22 cellular contexts compared by ENCODE assay signal in genomic region chr2:26284132-26284531, GRCh38. TPM values are rescaled to one million over a fixed set of nuclear protein-coding genes. Genes with fewer than 3 reads are reported as not detected.
DNase-seq lines count a peak whose midpoint lies in the region; ATAC-seq and TF ChIP-seq lines count a peak whose summit lies in the region.
"Had no signal": no experiment of that assay in that cellular context is flagged by ENCODE, and none has a peak within 500 bp of the region (broad histone marks: within the 10 kb centered on the region; RNA-seq: fewer than 3 reads in every experiment).

No MANE protein-coding gene starts in this region.

- H2AFZ ChIP-seq in HCT116 (ENCODE audit: low read depth, low read length, poor library complexity, severe bottlenecking) = no peak overlapping the region
- no peak overlapping the region for H2AFZ ChIP-seq in SK-N-SH (ENCODE audit: low read depth)

- H3K4me2 ChIP-seq in HCT116 (ENCODE audit: low read length) (peak overlapping the region; percentile 11; the same call in 1 of the 2 replicates), SK-N-SH (no peak overlapping the region)

- no peaks in the 10 kb centered on the region for H3K4me1 Mint-ChIP-seq in naive thymus-derived CD4-positive, alpha-beta T cell
- H3K4me1 Mint-ChIP-seq: memory B cell had no signal

- peak overlapping the region in 1 of 9 donors; percentile 41 for H3K27ac Mint-ChIP-seq in naive thymus-derived CD4-positive, alpha-beta T cell
- H3K27ac Mint-ChIP-seq: CD8-positive, alpha-beta T cell; memory B cell; natural killer cell treated with Interleukin-12 subunit alpha and Interleukin-12 subunit beta and Interleukin-15 and Interleukin-18, amount 100 ng/mL, for 72 hours had no signal

- WGBS in SK-N-SH (ENCODE audit: low lambda C conversion rate) = 74% methylated on average over 3 of the region's 3 CpGs

- H3K27me3 Mint-ChIP-seq in naive thymus-derived CD4-positive, alpha-beta T cell = no peaks in the 10 kb centered on the region
- H3K27me3 Mint-ChIP-seq: memory B cell; natural killer cell treated with Interleukin-12 subunit alpha and Interleukin-12 subunit beta and Interleukin-15 and Interleukin-18, amount 100 ng/mL, for 72 hours had no signal

- peak; percentile 85 for ATAC-seq in HCT116
- ATAC-seq in foreskin keratinocyte = peak; percentile 84
- ATAC-seq in naive thymus-derived CD4-positive, alpha-beta T cell = no peak
- ATAC-seq in GM21576 (IDR thresholded peaks at IDR 0.05; ENCODE audit: unreplicated experiment) = no peak
- ATAC-seq: CD8-positive, alpha-beta T cell; natural killer cell treated with Interleukin-12 subunit alpha and Interleukin-12 subunit beta and Interleukin-15 and Interleukin-18, amount 100 ng/mL, for 72 hours; upper lobe of right lung had no signal

- H3K36me3 Mint-ChIP-seq in naive thymus-derived CD4-positive, alpha-beta T cell = peaks cover 13 to 53% (median 30%) of the 10 kb centered on the region in 5 donors

- no peak overlapping the region for H3K4me3 Mint-ChIP-seq in naive thymus-derived CD4-positive, alpha-beta T cell
- H3K4me3 Mint-ChIP-seq: CD8-positive, alpha-beta T cell; memory B cell; natural killer cell treated with Interleukin-12 subunit alpha and Interleukin-12 subunit beta and Interleukin-15 and Interleukin-18, amount 100 ng/mL, for 72 hours had no signal

- RAD21 ChIA-PET in HCT116 (lab: Charles Lee; ENCODE audit: low non-redundant PET in 1 of 2, low total read pairs in 2 of 2, uncharacterized antibody in 2 of 2, unreplicated experiment in 2 of 2) = no interaction called here

- no peak for TF ChIP-seq EP300 in SK-N-SH (IDR thresholded peaks at IDR 0.05; ENCODE audit: borderline replicate concordance in 1 of 2, low read depth in 1 of 2, low read length in 1 of 2)

- H3K4me3 ChIP-seq in HCT116 (replicated peaks in 1 of 2; ENCODE audit: low read depth in 1 of 2, low read length in 2 of 2) (no peak overlapping the region), SK-N-SH (ENCODE audit: low read depth in 2 of 2, low read length in 1 of 2) (no peak overlapping the region)
- no peak overlapping the region for H3K4me3 ChIP-seq in naive thymus-derived CD4-positive, alpha-beta T cell (ENCODE audit: low read length)
- H3K4me3 ChIP-seq: psoas muscle, upper lobe of right lung had no signal

- H3K27me3 ChIP-seq in HCT116 (ENCODE audit: insufficient read depth, low read length) = no peaks in the 10 kb centered on the region
- no peaks in the 10 kb centered on the region for H3K27me3 ChIP-seq in SK-N-SH (ENCODE audit: insufficient read depth)
- H3K27me3 ChIP-seq in foreskin keratinocyte = no peaks in the 10 kb centered on the region
- no peaks in the 10 kb centered on the region for H3K27me3 ChIP-seq in naive thymus-derived CD4-positive, alpha-beta T cell (ENCODE audit: control insufficient read depth in 2 of 2, insufficient read depth in 2 of 2, low read length in 2 of 2)
- H3K27me3 ChIP-seq: upper lobe of right lung had no signal

- CTCF ChIA-PET in HCT116 (lab: Charles Lee) = no interaction called here
- CTCF ChIA-PET in SK-N-SH (lab: Yijun Ruan, JAX) = interaction anchor here (0.6 to 1.3 kb wide), 6 partner anchors 21 to 294 kb away, joined by 3 read pairs; no protein-coding TSS in a partner anchor
- CTCF ChIA-PET in GM10248 (lab: Yijun Ruan, JAX) = no interaction called here
- CTCF ChIA-PET in naive thymus-derived CD4-positive, alpha-beta T cell (lab: Charles Lee) = interaction anchor here (1.4 kb wide), 1 partner anchor 39 kb away, joined by 4 read pairs; the partner anchor contains the start of genes HADHA and HADHB

- H3K9ac ChIP-seq in HCT116 (ENCODE audit: low read length) (no peak overlapping the region), SK-N-SH (no peak overlapping the region)

- BruUV-seq in HCT116 (replicated peaks; lab: Mats Ljungman, UMichigan) = no TSS peak

- DNase-seq in 8988T (peak; percentile 15), HCT116 (ENCODE audit: low read depth, low spot score) (no peak), SK-N-SH (no peak), foreskin keratinocyte (peak; percentile 62 to 81), GM10248 (ENCODE audit: extremely low spot score) (no peak), NCI-H1417 (lab: John Stamatoyannopoulos, UW) (no peak)
- DNase-seq in naive thymus-derived CD4-positive, alpha-beta T cell = no peak
- DNase-seq: activated CD4-positive, alpha-beta T cell treated with anti-CD3 and anti-CD28 coated beads for 1 hour; activated effector memory CD4-positive, alpha-beta T cell treated with anti-CD3 and anti-CD28 coated beads, Interleukin-2, amount 50 U/mL, for 16 hours; anterior cingulate cortex; CD8-positive, alpha-beta T cell; DMS79 treated with DMSO at 0.1 percent for 48 hours; glutamatergic neuron; NCI-H2029; NCI-H524 treated with DMSO at 0.1 percent for 48 hours; psoas muscle; stimulated activated CD4-positive, alpha-beta T cell treated with anti-CD3 and anti-CD28 coated beads, Interleukin-15, amount 100 ng/mL, for 24 hours; stimulated activated naive CD4-positive, alpha-beta T cell treated with Interleukin-2 at 50 U/mL for 16 hours; upper lobe of right lung had no signal

- no peak for TF ChIP-seq RAD21 in HCT116 (IDR thresholded peaks at IDR 0.05; ENCODE audit: low read depth)
- TF ChIP-seq RAD21 in SK-N-SH (IDR thresholded peaks at IDR 0.05; ENCODE audit: low read length) = no peak

- no peak for TF ChIP-seq POLR2A in HCT116 (IDR thresholded peaks at IDR 0.05; ENCODE audit: borderline replicate concordance, extremely low read depth, insufficient read depth, insufficient read length)

- peaks cover 0 to 9% of the 10 kb centered on the region in 2 experiments; a peak in 2 of 4 replicates for H3K4me1 ChIP-seq in HCT116 (ENCODE audit: control insufficient read depth in 1 of 2, insufficient read depth in 2 of 2, low read length in 2 of 2)
- H3K4me1 ChIP-seq in SK-N-SH (ENCODE audit: control insufficient read depth in 1 of 2, insufficient read depth in 2 of 2, low read depth in 1 of 2, low read length in 1 of 2) = no peaks in the 10 kb centered on the region
- peaks cover 6% of the 10 kb centered on the region for H3K4me1 ChIP-seq in foreskin keratinocyte
- H3K4me1 ChIP-seq in naive thymus-derived CD4-positive, alpha-beta T cell (ENCODE audit: control insufficient read depth in 2 of 2, insufficient read depth in 2 of 2, low read length in 2 of 2) = no peaks in the 10 kb centered on the region
- H3K4me1 ChIP-seq: psoas muscle, upper lobe of right lung had no signal

- H3K9me2 ChIP-seq in HCT116 (ENCODE audit: insufficient read depth) = no peaks in the 10 kb centered on the region
- H3K9me2 ChIP-seq in SK-N-SH = no peaks in the 10 kb centered on the region

- H3K9me3 ChIP-seq in HCT116 (ENCODE audit: control insufficient read depth in 1 of 2, insufficient read depth in 1 of 2, low read depth in 1 of 2, low read length in 2 of 2) (no peaks in the 10 kb centered on the region), SK-N-SH (no peaks in the 10 kb centered on the region)
- H3K9me3 ChIP-seq in naive thymus-derived CD4-positive, alpha-beta T cell (ENCODE audit: control insufficient read depth in 2 of 3, low read length in 3 of 3) = no peaks in the 10 kb centered on the region
- H3K9me3 ChIP-seq: psoas muscle, upper lobe of right lung had no signal

- TF ChIP-seq CTCF in HCT116 (IDR thresholded peaks at IDR 0.05 in 2 of 3, conservative IDR thresholded peaks at IDR 0.05 in 1 of 3; ENCODE audit: borderline replicate concordance in 1 of 3, insufficient read depth in 1 of 3, low read depth in 2 of 3, low read length in 2 of 3) (no peak), SK-N-SH (IDR thresholded peaks at IDR 0.05) (no peak), foreskin keratinocyte (conservative IDR thresholded peaks at IDR 0.05) (no peak), GM10248 (IDR thresholded peaks at IDR 0.05; ENCODE audit: control extremely low read depth, extremely low read depth, low read depth, missing control alignments) (no peak)

- POLR2A ChIA-PET in HCT116 (lab: Charles Lee) (no interaction called here), SK-N-SH (lab: Yijun Ruan, JAX) (no interaction called here), GM10248 (lab: Yijun Ruan, JAX) (no interaction called here)
- POLR2A ChIA-PET in naive thymus-derived CD4-positive, alpha-beta T cell (lab: Charles Lee) = interaction anchor here (1.3 kb wide), 1 partner anchor 14 kb away, joined by 7 read pairs; no protein-coding TSS in a partner anchor

- intact Hi-C loops in HCT116 (cut with micrococcal nuclease) = no loop called here
- intact Hi-C loops in naive thymus-derived CD4-positive, alpha-beta T cell (cut with micrococcal nuclease) = no loop called here

- H3K79me2 ChIP-seq in HCT116 (ENCODE audit: insufficient read depth, low read length) = no peaks in the 10 kb centered on the region
- no peaks in the 10 kb centered on the region for H3K79me2 ChIP-seq in SK-N-SH (ENCODE audit: insufficient read depth)

- H4K20me1 ChIP-seq in HCT116 (ENCODE audit: insufficient read depth) = no peaks in the 10 kb centered on the region
- H4K20me1 ChIP-seq in SK-N-SH (ENCODE audit: insufficient read depth) = no peaks in the 10 kb centered on the region

- H3K9me3 Mint-ChIP-seq in naive thymus-derived CD4-positive, alpha-beta T cell = no peaks in the 10 kb centered on the region
- H3K9me3 Mint-ChIP-seq: CD8-positive, alpha-beta T cell; memory B cell; natural killer cell treated with Interleukin-12 subunit alpha and Interleukin-12 subunit beta and Interleukin-15 and Interleukin-18, amount 100 ng/mL, for 72 hours had no signal

- H3K27ac ChIP-seq in HCT116 (ENCODE audit: low read depth, low read length) (no peak overlapping the region), SK-N-SH (ENCODE audit: low read depth in 2 of 2, low read length in 1 of 2) (no peak overlapping the region), foreskin keratinocyte (peak overlapping the region; percentile 16)
- H3K27ac ChIP-seq in naive thymus-derived CD4-positive, alpha-beta T cell (ENCODE audit: low read depth, low read length) = no peak overlapping the region
- H3K27ac ChIP-seq: psoas muscle, upper lobe of right lung had no signal

- peaks cover 4% of the 10 kb centered on the region for H3F3A ChIP-seq in SK-N-SH (replicated peaks; ENCODE audit: insufficient read depth)

- H3K36me3 ChIP-seq in HCT116 (ENCODE audit: control insufficient read depth in 1 of 2, insufficient read depth in 2 of 2, low read length in 2 of 2) (peaks cover 5 to 18% of the 10 kb centered on the region in 2 experiments; a peak in 3 of 4 replicates), SK-N-SH (replicated peaks in 1 of 2; ENCODE audit: control insufficient read depth in 1 of 2, insufficient read depth in 2 of 2, low read length in 1 of 2) (peaks cover 61 to 73% of the 10 kb centered on the region in 2 experiments)
- peaks cover 5 to 68% (median 12%) of the 10 kb centered on the region in 3 experiments for H3K36me3 ChIP-seq in naive thymus-derived CD4-positive, alpha-beta T cell (ENCODE audit: control insufficient read depth in 2 of 3, insufficient read depth in 3 of 3, low read length in 3 of 3)

RNA-seq across cellular contexts. Expression of gene HADHB, which starts 39.4 kb away (rescaled TPM):
- total RNA-seq in HCT116 (2021; ENCODE audit: unreplicated experiment) = 65.5 TPM
- polyA plus RNA-seq in HCT116 (2012) = 42.9 and 43.2 TPM in 2 replicates
- polyA plus RNA-seq in SK-N-SH (2012; rRNA removed) = 108 and 137 TPM in 2 replicates
- polyA plus RNA-seq in SK-N-SH (2012; cell fraction: cytosol; rRNA removed) = 133 and 137 TPM in 2 replicates
- 71.1 and 111 TPM in 2 replicates for polyA plus RNA-seq in SK-N-SH (2012; cell fraction: nucleus; rRNA removed)
- 68.9 and 74.9 TPM in 2 replicates for total RNA-seq in foreskin keratinocyte
- polyA plus RNA-seq in foreskin keratinocyte = 56.1 and 63.2 TPM in 2 replicates
- 10 to 100 TPM; 38.1 to 77.5 (median 64.2) TPM for total RNA-seq in naive thymus-derived CD4-positive, alpha-beta T cell
- polyA plus RNA-seq in naive thymus-derived CD4-positive, alpha-beta T cell = 100 to 1,000 TPM in 1 of 2 donors, 10 to 100 TPM in 1; 86.3 to 112 TPM

RNA-seq across cellular contexts. Expression of gene HADHA, which starts 39.7 kb away (rescaled TPM):
- total RNA-seq in HCT116 (2021; ENCODE audit: unreplicated experiment) (101 TPM), foreskin keratinocyte (130 and 143 TPM in 2 replicates)
- 67.9 and 85.4 TPM in 2 replicates for polyA plus RNA-seq in HCT116 (2012)
- polyA plus RNA-seq in SK-N-SH (2012; rRNA removed) (64.3 and 69.9 TPM in 2 replicates), foreskin keratinocyte (108 and 126 TPM in 2 replicates)
- polyA plus RNA-seq in SK-N-SH (2012; cell fraction: cytosol; rRNA removed) = 70.6 and 71.0 TPM in 2 replicates
- 57.8 and 66.5 TPM in 2 replicates for polyA plus RNA-seq in SK-N-SH (2012; cell fraction: nucleus; rRNA removed)
- 100 to 1,000 TPM in 3 of 5 experiments, 10 to 100 TPM in 2; 83.8 to 111 (median 102) TPM for total RNA-seq in naive thymus-derived CD4-positive, alpha-beta T cell
- 100 to 1,000 TPM; 116 to 150 TPM for polyA plus RNA-seq in naive thymus-derived CD4-positive, alpha-beta T cell

Comparison
In these comparisons a context has a peak if more than half of its experiments do, and no peak if none do; other contexts are left out.
1. DNase-seq: peak in 8988T (single experiment) and foreskin keratinocyte (2 of 2); none in HCT116 (single experiment), SK-N-SH (single experiment), GM10248 (single experiment), NCI-H1417 (0 of 3) and naive thymus-derived CD4-positive, alpha-beta T cell (0 of 9).
2. ATAC-seq: peak in HCT116 (single experiment) and foreskin keratinocyte (single experiment); none in naive thymus-derived CD4-positive, alpha-beta T cell (single experiment) and GM21576 (single experiment).
3. CTCF ChIA-PET loops: an anchor here in SK-N-SH (0.6 to 1.3 kb wide) and naive thymus-derived CD4-positive, alpha-beta T cell (1.4 kb wide); none called in HCT116 and GM10248.